In genomic region chr16:70437582-70438324, GRCh38 we compare ENCODE assay signal across 8 cellular contexts. TPM values are rescaled to one million over a fixed set of nuclear protein-coding genes. Genes with fewer than 3 reads are reported as not detected.
A peak's percentile ranks its signal among the peaks of the same experiment; 100 is the strongest.
DNase-seq lines count a peak whose midpoint lies in the region; ATAC-seq and TF ChIP-seq lines count a peak whose summit lies in the region.

No MANE protein-coding gene starts in this region.

- DNase-seq in ELF-1 (ENCODE audit: low read depth, low spot score) (peak; percentile 50), LNCaP clone FGC (ENCODE audit: low read depth) (no peak), astrocyte of the spinal cord (ENCODE audit: low read depth, low spot score) (peak; percentile 51), right lobe of liver (no peak), testis (no peak), NCI-H2227 (lab: John Stamatoyannopoulos, UW; ENCODE audit: unreplicated experiment) (no peak)

- H3K27me3 ChIP-seq in right lobe of liver (no peaks in the 10 kb centered on the region), testis (no peaks in the 10 kb centered on the region)

- H3K4me3 ChIP-seq in LNCaP clone FGC (ENCODE audit: low read depth, low read length) (peak overlapping the region; percentile 54), astrocyte of the spinal cord (ENCODE audit: low read depth, low read length) (peak overlapping the region; percentile 91), right lobe of liver (peak overlapping the region; percentile 67 to 84 (median 70)), testis (peak overlapping the region; percentile 72 to 80)

- H3K27ac ChIP-seq in right lobe of liver, result peak overlapping the region; percentile 19 to 70 (median 38)
- peak overlapping the region; percentile 66 to 74 for H3K27ac ChIP-seq in testis

- H3K4me1 ChIP-seq in right lobe of liver (peaks cover 0 to 17% (median 0%) of the 10 kb centered on the region in 4 donors), testis (peaks cover 44% of the 10 kb centered on the region)

- in situ Hi-C loops in astrocyte of the spinal cord (cut with HindIII; ENCODE audit: low sequenced_read_pairs), result no loop called here

- WGBS in right lobe of liver (ENCODE audit: insufficient coverage, low coverage, low lambda C conversion rate, missing lambda C conversion rate), result 25% methylated on average over 11 of the region's 15 CpGs
- 6 to 8% methylated on average over 15 of the region's 15 CpGs for WGBS in testis, 2 donors

- H3K9me3 ChIP-seq in right lobe of liver (no peaks in the 10 kb centered on the region), testis (no peaks in the 10 kb centered on the region)

- ATAC-seq in right lobe of liver (peak in 1 of 4 donors; percentile 8), GM21619 (IDR thresholded peaks at IDR 0.05; ENCODE audit: unreplicated experiment) (no peak), GM21390 (IDR thresholded peaks at IDR 0.05; ENCODE audit: unreplicated experiment) (no peak)

- TF ChIP-seq CTCF in LNCaP clone FGC (IDR thresholded peaks at IDR 0.05; ENCODE audit: control insufficient read depth, extremely low read depth, insufficient read depth) (no peak), astrocyte of the spinal cord (IDR thresholded peaks at IDR 0.05; ENCODE audit: low read depth, low read length) (no peak), right lobe of liver (IDR thresholded peaks at IDR 0.05) (no peak), testis (IDR thresholded peaks at IDR 0.05) (no peak)

- H3K36me3 ChIP-seq in right lobe of liver (peaks cover 0 to 2% (median 0%) of the 10 kb centered on the region in 4 donors), testis (ENCODE audit: low read depth, missing control alignments) (no peaks in the 10 kb centered on the region)

- TF ChIP-seq POLR2A in right lobe of liver (IDR thresholded peaks at IDR 0.05) (no peak), testis (IDR thresholded peaks at IDR 0.05) (no peak)

- intact Hi-C loops in right lobe of liver (cut with DNase I), result no loop called here
- intact Hi-C loops in testis (cut with DNase I; ENCODE audit: low total_unique reads), result no loop called here

RNA-seq across cellular contexts. Expression of gene ST3GAL2, which starts 1.1 kb away (rescaled TPM):
- 10 to 100 TPM; 10.4 to 16.7 (median 14.5) TPM for total RNA-seq in right lobe of liver
- 10 to 100 TPM; 32.5 to 46.2 TPM for total RNA-seq in testis
- 20.2 TPM for polyA plus RNA-seq in testis (ENCODE audit: insufficient read depth, low read depth, low replicate concordance)

RNA-seq across cellular contexts. Expression of gene FCSK, which starts 16.6 kb away (rescaled TPM):
- 10 to 100 TPM; 10.9 to 16.7 (median 13.4) TPM for total RNA-seq in right lobe of liver
- total RNA-seq in testis, result 10 to 100 TPM; 26.4 to 36.3 TPM
- 12.4 TPM for polyA plus RNA-seq in testis (ENCODE audit: insufficient read depth, low read depth, low replicate concordance)

Comparison
In these comparisons a context has a peak if more than half of its experiments do, and no peak if none do; other contexts are left out.
1. DNase-seq: peak in ELF-1 (single experiment) and astrocyte of the spinal cord (single experiment); none in LNCaP clone FGC (single experiment), right lobe of liver (0 of 3), testis (single experiment) and NCI-H2227 (single experiment).
2. Peak in every context shown above with its lines, with median percentiles within 50 percentile points of each other: H3K4me3 ChIP-seq.